19 cellular contexts compared by ENCODE assay signal in genomic region chr4:120842046-120842445, GRCh38.
DNase-seq lines count a peak whose midpoint lies in the region; ATAC-seq, FAIRE-seq and TF ChIP-seq lines count a peak whose summit lies in the region.
"Had no signal": no experiment of that assay in that cellular context is flagged by ENCODE, and none has a peak within 500 bp of the region (broad histone marks: within the 10 kb centered on the region; RNA-seq: fewer than 3 reads in every experiment).

No MANE protein-coding gene starts in this region.

- peak; percentile 41 for ATAC-seq in Right ventricle myocardium superior (ENCODE audit: poor library complexity)
- no peak for ATAC-seq in left cardiac atrium
- ATAC-seq in upper lobe of right lung = peak; percentile 62
- no peak for ATAC-seq in GM21737 (IDR thresholded peaks at IDR 0.05; ENCODE audit: unreplicated experiment)

- DNase-seq in Right ventricle myocardium superior (no peak), left cardiac atrium (no peak), astrocyte (ENCODE audit: low read depth) (peak; percentile 80), hepatocyte (ENCODE audit: low spot score) (no peak), upper lobe of right lung (no peak), Caco-2 (no peak), posterior vena cava (ENCODE audit: low spot score) (no peak)
- DNase-seq: activated CD8-positive, alpha-beta memory T cell treated with anti-CD3 and anti-CD28 coated beads, Interleukin-2, amount 50 U/mL, for 48 hours; activated naive CD4-positive, alpha-beta T cell treated with anti-CD3 and anti-CD28 coated beads for 36 hours; effector memory CD4-positive, alpha-beta T cell; islet precursor cell; Karpas-422; NCI-H82; stimulated activated CD4-positive, alpha-beta T cell treated with anti-CD3 and anti-CD28 coated beads, Interleukin-2, amount 100 ng/mL, for 24 hours; stimulated activated CD8-positive, alpha-beta memory T cell treated with anti-CD3 and anti-CD28 coated beads, Interleukin-4, amount 100 ng/mL, for 48 hours; T-helper 2 cell had no signal

- H4K20me1 ChIP-seq in astrocyte (ENCODE audit: insufficient read depth, low read length) (no peaks in the 10 kb centered on the region), hepatocyte (ENCODE audit: insufficient read depth, poor library complexity, severe bottlenecking) (no peaks in the 10 kb centered on the region)

- H3K36me3 Mint-ChIP-seq in astrocyte (ENCODE audit: low read depth, unreplicated experiment) = no peaks in the 10 kb centered on the region
- no peaks in the 10 kb centered on the region for H3K36me3 Mint-ChIP-seq in Caco-2 (ENCODE audit: insufficient read depth, unreplicated experiment)

- intact Hi-C loops in Right ventricle myocardium superior (cut with DNase I) (no loop called here), left cardiac atrium (cut with DNase I) (no loop called here), upper lobe of right lung (cut with DNase I) (no loop called here), Caco-2 (cut with micrococcal nuclease; ENCODE audit: unreplicated experiment) (no loop called here), posterior vena cava (cut with DNase I) (no loop called here)

- H3K9me3 Mint-ChIP-seq in astrocyte (ENCODE audit: unreplicated experiment) (peaks cover 2% of the 10 kb centered on the region), Caco-2 (ENCODE audit: unreplicated experiment) (no peaks in the 10 kb centered on the region)
- H3K9me3 Mint-ChIP-seq: activated naive CD4-positive, alpha-beta T cell treated with anti-CD3 and anti-CD28 coated beads for 36 hours had no signal

- no peaks in the 10 kb centered on the region for H3K36me3 ChIP-seq in astrocyte (ENCODE audit: insufficient read depth, low read length)
- no peaks in the 10 kb centered on the region for H3K36me3 ChIP-seq in hepatocyte (replicated peaks; ENCODE audit: insufficient read depth, low read depth)
- no peaks in the 10 kb centered on the region for H3K36me3 ChIP-seq in upper lobe of right lung
- no peaks in the 10 kb centered on the region for H3K36me3 ChIP-seq in Caco-2 (ENCODE audit: control insufficient read depth, insufficient read depth, low read length)
- H3K36me3 ChIP-seq: thoracic aorta had no signal

- H3K27ac Mint-ChIP-seq in astrocyte (ENCODE audit: unreplicated experiment) (no peak overlapping the region), Caco-2 (ENCODE audit: unreplicated experiment) (no peak overlapping the region)
- H3K27ac Mint-ChIP-seq: activated naive CD4-positive, alpha-beta T cell treated with anti-CD3 and anti-CD28 coated beads for 36 hours had no signal

- H3K27ac ChIP-seq in astrocyte (ENCODE audit: low read depth, low read length) (no peak overlapping the region), hepatocyte (peak overlapping the region; percentile 31), upper lobe of right lung (no peak overlapping the region)
- H3K27ac ChIP-seq: thoracic aorta had no signal

- TF ChIP-seq CTCF in astrocyte (IDR thresholded peaks at IDR 0.05; ENCODE audit: insufficient read depth, low read depth, low read length) (no peak), hepatocyte (IDR thresholded peaks at IDR 0.05; ENCODE audit: poor library complexity) (no peak), upper lobe of right lung (IDR thresholded peaks at IDR 0.05) (no peak), Caco-2 (IDR thresholded peaks at IDR 0.05; ENCODE audit: insufficient read depth in 1 of 2, low read depth in 1 of 2, low read length in 1 of 2, severe bottlenecking in 1 of 2, unreplicated experiment in 1 of 2) (no peak)

- H3K79me2 ChIP-seq in astrocyte (ENCODE audit: insufficient read depth, low read length) (no peaks in the 10 kb centered on the region), hepatocyte (no peaks in the 10 kb centered on the region)

- WGBS in hepatocyte (ENCODE audit: low lambda C conversion rate, missing lambda C conversion rate) = 34% methylated on average over 3 of the region's 3 CpGs

- POLR2A ChIA-PET in Caco-2 (lab: Charles Lee) = no interaction called here

- FAIRE-seq in astrocyte (lab: Jason Lieb, UNC) = peak; percentile 67
- FAIRE-seq: bronchial epithelial cell had no signal

- H3K9me3 ChIP-seq in astrocyte (ENCODE audit: insufficient read depth, low read depth, low read length) = no peaks in the 10 kb centered on the region
- no peaks in the 10 kb centered on the region for H3K9me3 ChIP-seq in hepatocyte (ENCODE audit: low read depth)
- H3K9me3 ChIP-seq in upper lobe of right lung = no peaks in the 10 kb centered on the region
- no peaks in the 10 kb centered on the region for H3K9me3 ChIP-seq in Caco-2
- H3K9me3 ChIP-seq: thoracic aorta had no signal

- H3K27me3 Mint-ChIP-seq in astrocyte (ENCODE audit: low read depth, unreplicated experiment) (no peaks in the 10 kb centered on the region), Caco-2 (ENCODE audit: insufficient read depth, unreplicated experiment) (no peaks in the 10 kb centered on the region)

- H3K4me2 ChIP-seq in astrocyte (ENCODE audit: low read length) (peak overlapping the region; percentile 34), hepatocyte (peak overlapping the region; percentile 38)

- H3K27me3 ChIP-seq in astrocyte (ENCODE audit: insufficient read depth, low read length) (no peaks in the 10 kb centered on the region), hepatocyte (no peaks in the 10 kb centered on the region), upper lobe of right lung (no peaks in the 10 kb centered on the region), Caco-2 (replicated peaks; ENCODE audit: control insufficient read depth, insufficient read depth, low read length) (no peaks in the 10 kb centered on the region)

- H3K4me3 Mint-ChIP-seq in astrocyte (ENCODE audit: unreplicated experiment) = no peak overlapping the region
- no peak overlapping the region for H3K4me3 Mint-ChIP-seq in Caco-2 (ENCODE audit: unreplicated experiment)
- H3K4me3 Mint-ChIP-seq: activated naive CD4-positive, alpha-beta T cell treated with anti-CD3 and anti-CD28 coated beads for 36 hours had no signal

- CTCF ChIA-PET in Caco-2 (lab: Charles Lee) = no interaction called here

- H3K4me1 ChIP-seq in astrocyte (ENCODE audit: insufficient read depth, low read length) (peaks cover 10% of the 10 kb centered on the region), hepatocyte (ENCODE audit: insufficient read depth) (peaks cover 13% of the 10 kb centered on the region), upper lobe of right lung (peaks cover 5% of the 10 kb centered on the region), Caco-2 (no peaks in the 10 kb centered on the region)

- no peaks in the 10 kb centered on the region for H3K9me2 ChIP-seq in hepatocyte (replicated peaks; ENCODE audit: insufficient read depth)

- H3K4me1 Mint-ChIP-seq in astrocyte (ENCODE audit: low read depth, unreplicated experiment) (peaks cover 12% of the 10 kb centered on the region), Caco-2 (ENCODE audit: low read depth, unreplicated experiment) (no peaks in the 10 kb centered on the region)

- H3K9ac ChIP-seq in astrocyte (ENCODE audit: low read length) = no peak overlapping the region

- BruUV-seq in Caco-2 (replicated peaks; lab: Mats Ljungman, UMichigan) = no TSS peak

- no peak overlapping the region for H2AFZ ChIP-seq in astrocyte (ENCODE audit: low read depth, low read length)
- no peak overlapping the region for H2AFZ ChIP-seq in hepatocyte

- H3K4me3 ChIP-seq in astrocyte (ENCODE audit: insufficient read depth, low read depth, low read length) = no peak overlapping the region
- no peak overlapping the region for H3K4me3 ChIP-seq in hepatocyte
- H3K4me3 ChIP-seq in upper lobe of right lung = no peak overlapping the region
- H3K4me3 ChIP-seq in Caco-2 (ENCODE audit: low read depth, low read length) = no peak overlapping the region
- H3K4me3 ChIP-seq: thoracic aorta had no signal

Comparison
In these comparisons a context has a peak if more than half of its experiments do, and no peak if none do; other contexts are left out.
1. ATAC-seq: peak in Right ventricle myocardium superior (single experiment) and upper lobe of right lung (single experiment); none in left cardiac atrium (0 of 2) and GM21737 (single experiment).